Comparison of ENCODE assay signal across 17 cellular contexts in the genomic region with DNA sequence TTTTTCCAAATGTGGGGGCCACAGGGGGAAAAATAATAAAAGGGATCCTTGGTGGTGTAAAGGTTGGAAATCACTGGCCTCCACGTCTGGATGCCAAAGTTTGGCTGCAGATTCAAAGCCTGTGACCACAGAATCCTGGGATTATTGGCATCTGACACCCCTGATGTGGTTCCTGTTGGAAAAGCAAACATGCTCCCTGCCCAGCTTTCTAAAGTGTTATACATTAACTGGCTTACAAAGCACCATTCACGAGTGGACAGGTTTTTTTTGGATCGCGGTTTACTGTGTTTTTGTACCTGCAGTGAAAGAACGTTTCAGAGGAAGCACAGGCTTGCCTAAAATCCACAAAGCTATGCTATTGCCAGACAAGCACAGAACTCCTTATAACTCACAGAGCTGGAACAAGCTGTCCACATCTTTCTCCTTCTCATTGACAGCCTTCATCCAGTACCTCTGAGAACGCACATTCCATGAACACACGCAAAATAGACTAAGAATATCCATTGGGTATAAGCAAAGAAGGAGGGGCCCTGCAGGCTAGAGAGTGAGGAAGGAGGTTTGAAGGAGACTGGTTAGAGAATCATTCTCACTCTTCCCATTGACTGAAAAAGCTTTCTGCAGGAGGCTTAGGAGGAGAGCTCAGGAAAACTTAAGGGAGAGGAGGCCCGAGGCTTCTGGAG. TPM values are rescaled to one million over a fixed set of nuclear protein-coding genes. Genes with fewer than 3 reads are reported as not detected.
"Had no signal": no experiment of that assay in that cellular context is flagged by ENCODE, and none has a peak within 500 bp of the region (broad histone marks: within the 10 kb centered on the region; RNA-seq: fewer than 3 reads in every experiment).

No MANE protein-coding gene starts in this region.

- H3K27ac Mint-ChIP-seq: activated CD4-positive, alpha-beta memory T cell treated with anti-CD3 and anti-CD28 coated beads, Interleukin-2, amount 10 ng/mL, durations not matched to agents 7 days and 5 days; activated naive CD4-positive, alpha-beta T cell treated with anti-CD3 and anti-CD28 coated beads, Interleukin-2, amount 50 U/mL, for 24 hours; activated T-cell treated with anti-CD3 and anti-CD28 coated beads, Interleukin-2, amount 50 U/mL, for 24 hours; WTC11 had no signal

- H3K4me1 ChIP-seq: adrenal gland, colonic mucosa, left ventricle myocardium inferior, parathyroid adenoma, suprapubic skin had no signal

- H3K4me1 Mint-ChIP-seq: activated CD4-positive, alpha-beta memory T cell treated with anti-CD3 and anti-CD28 coated beads, Interleukin-2, amount 10 ng/mL, durations not matched to agents 7 days and 5 days; activated naive CD4-positive, alpha-beta T cell treated with anti-CD3 and anti-CD28 coated beads, Interleukin-2, amount 50 U/mL, for 24 hours; WTC11 had no signal

- DNase-seq: activated CD4-positive, alpha-beta memory T cell treated with anti-CD3 and anti-CD28 coated beads, Interleukin-2, amount 10 ng/mL, durations not matched to agents 7 days and 5 days; activated CD4-positive, alpha-beta T cell treated with anti-CD3 and anti-CD28 coated beads for 4 hours; activated T-cell treated with anti-CD3 and anti-CD28 coated beads, Interleukin-2, amount 50 U/mL, for 24 hours; adrenal gland; caudate nucleus; colonic mucosa; left ventricle myocardium inferior; mesendoderm; stimulated activated naive CD8-positive, alpha-beta T cell treated with anti-CD3 and anti-CD28 coated beads, Interleukin-15, Interleukin-2, amounts not matched to agents 100 U/mL and 50 U/mL, for 24 hours; trophoblast cell had no signal

- H3K9me3 Mint-ChIP-seq: activated CD4-positive, alpha-beta memory T cell treated with anti-CD3 and anti-CD28 coated beads, Interleukin-2, amount 10 ng/mL, durations not matched to agents 7 days and 5 days; activated naive CD4-positive, alpha-beta T cell treated with anti-CD3 and anti-CD28 coated beads, Interleukin-2, amount 50 U/mL, for 24 hours; activated T-cell treated with anti-CD3 and anti-CD28 coated beads, Interleukin-2, amount 50 U/mL, for 24 hours; WTC11 had no signal

- H3K36me3 ChIP-seq: adrenal gland, colonic mucosa, left ventricle myocardium inferior, suprapubic skin had no signal

- ATAC-seq: esophagus mucosa; stimulated activated naive CD8-positive, alpha-beta T cell treated with anti-CD3 and anti-CD28 coated beads, Interleukin-15, Interleukin-2, amounts not matched to agents 100 U/mL and 50 U/mL, for 24 hours; WTC11 had no signal

- H3K27me3 Mint-ChIP-seq: activated CD4-positive, alpha-beta memory T cell treated with anti-CD3 and anti-CD28 coated beads, Interleukin-2, amount 10 ng/mL, durations not matched to agents 7 days and 5 days; activated naive CD4-positive, alpha-beta T cell treated with anti-CD3 and anti-CD28 coated beads, Interleukin-2, amount 50 U/mL, for 24 hours had no signal

- H3K4me3 Mint-ChIP-seq: activated CD4-positive, alpha-beta memory T cell treated with anti-CD3 and anti-CD28 coated beads, Interleukin-2, amount 10 ng/mL, durations not matched to agents 7 days and 5 days; activated naive CD4-positive, alpha-beta T cell treated with anti-CD3 and anti-CD28 coated beads, Interleukin-2, amount 50 U/mL, for 24 hours; activated T-cell treated with anti-CD3 and anti-CD28 coated beads, Interleukin-2, amount 50 U/mL, for 24 hours; WTC11 had no signal

- H3K36me3 Mint-ChIP-seq: activated naive CD4-positive, alpha-beta T cell treated with anti-CD3 and anti-CD28 coated beads, Interleukin-2, amount 50 U/mL, for 24 hours; WTC11 had no signal

- H3K4me3 ChIP-seq: adrenal gland, colonic mucosa, left ventricle myocardium inferior, skin epidermis, suprapubic skin had no signal

- H3K9me3 ChIP-seq: adrenal gland, colonic mucosa, left ventricle myocardium inferior, suprapubic skin had no signal

RNA-seq across cellular contexts. Expression of gene CAPN6, which starts 14.5 kb away (rescaled TPM):
- total RNA-seq: activated CD4-positive, alpha-beta memory T cell treated with anti-CD3 and anti-CD28 coated beads, Interleukin-2, amount 10 ng/mL, durations not matched to agents 7 days and 5 days; left ventricle myocardium inferior; T-helper 2 cell treated with Interferon-gamma antibody and Interleukin-4, amounts not matched to agents 100 ng/mL and 5 ng/mL, for 36 hours had no signal
